In genomic region chr1:205512059-205513045, GRCh38 we compare ENCODE assay signal across 10 cellular contexts. TPM values are rescaled to one million over a fixed set of nuclear protein-coding genes. Genes with fewer than 3 reads are reported as not detected.
DNase-seq lines count a peak whose midpoint lies in the region; ATAC-seq and TF ChIP-seq lines count a peak whose summit lies in the region.
"Had no signal": no experiment of that assay in that cellular context is flagged by ENCODE, and none has a peak within 500 bp of the region (broad histone marks: within the 10 kb centered on the region; RNA-seq: fewer than 3 reads in every experiment).

No MANE protein-coding gene starts in this region.

- in situ Hi-C loops in SK-MEL-5 (cut with HindIII; ENCODE audit: low pct_unique_long_range_greater_than_20kb, low sequenced_read_pairs), result no loop called here

- H3K27me3 ChIP-seq in heart right ventricle (no peaks in the 10 kb centered on the region), breast epithelium (no peaks in the 10 kb centered on the region)

- H3K27ac Mint-ChIP-seq in natural killer cell, result peak overlapping the region in 1 of 2 donors; percentile 30
- H3K27ac Mint-ChIP-seq: progenitor cell of endocrine pancreas had no signal

- intact Hi-C loops in heart right ventricle (cut with DNase I) (no loop called here), breast epithelium (cut with DNase I; ENCODE audit: low total_unique reads) (no loop called here), natural killer cell (cut with micrococcal nuclease) (no loop called here)

- H3K4me3 ChIP-seq in heart right ventricle (no peak overlapping the region), breast epithelium (no peak overlapping the region)

- no peaks in the 10 kb centered on the region for H3K27me3 Mint-ChIP-seq in natural killer cell (ENCODE audit: low read depth in 2 of 2)
- H3K27me3 Mint-ChIP-seq: progenitor cell of endocrine pancreas had no signal

- ATAC-seq in heart right ventricle (peak; percentile 41 to 69 (median 57)), omental fat pad (ENCODE audit: low FRiP score) (peak; percentile 57), natural killer cell (no peak)

- H3K36me3 Mint-ChIP-seq in natural killer cell, result no peaks in the 10 kb centered on the region

- TF ChIP-seq POLR2A in breast epithelium (IDR thresholded peaks at IDR 0.05), result no peak

- H3K27ac ChIP-seq in heart right ventricle, result peak overlapping the region; percentile 5 to 94 (median 87)
- peak overlapping the region in 1 of 2 donors; percentile 56 for H3K27ac ChIP-seq in breast epithelium
- H3K27ac ChIP-seq: VCaP had no signal

- H3K4me1 Mint-ChIP-seq in natural killer cell, result no peaks in the 10 kb centered on the region

- H3K4me3 Mint-ChIP-seq in natural killer cell, result no peak overlapping the region

- no peak for TF ChIP-seq CTCF in heart right ventricle (IDR thresholded peaks at IDR 0.05)
- no peak for TF ChIP-seq CTCF in omental fat pad (IDR thresholded peaks at IDR 0.05)
- no peak for TF ChIP-seq CTCF in breast epithelium (IDR thresholded peaks at IDR 0.05)
- TF ChIP-seq CTCF in natural killer cell (IDR thresholded peaks at IDR 0.05), result no peak

- no peaks in the 10 kb centered on the region for H3K36me3 ChIP-seq in heart right ventricle
- no peaks in the 10 kb centered on the region for H3K36me3 ChIP-seq in breast epithelium

- no peaks in the 10 kb centered on the region for H3K9me3 Mint-ChIP-seq in natural killer cell

- WGBS in heart right ventricle, 2 donors, result 27 to 30% methylated on average over 13 of the region's 13 CpGs

- no peaks in the 10 kb centered on the region for H3K9me3 ChIP-seq in heart right ventricle
- no peaks in the 10 kb centered on the region for H3K9me3 ChIP-seq in breast epithelium

- H3K4me1 ChIP-seq in heart right ventricle (peaks cover 47 to 80% (median 72%) of the 10 kb centered on the region in 9 donors), breast epithelium (peaks cover 5 to 9% of the 10 kb centered on the region in 2 donors)

- DNase-seq in COLO668 (lab: John Stamatoyannopoulos, UW; ENCODE audit: unreplicated experiment), result peak; percentile 39
- DNase-seq in SK-MEL-5 (ENCODE audit: low read depth, low spot score), result peak; percentile 43
- peak; percentile 55 to 65 for DNase-seq in heart right ventricle
- no peak for DNase-seq in omental fat pad (ENCODE audit: low spot score)
- DNase-seq in DMS153 (lab: John Stamatoyannopoulos, UW), result no peak
- DNase-seq in breast epithelium (ENCODE audit: low spot score in 2 of 2), result no peak
- DNase-seq in natural killer cell, result no peak
- DNase-seq in SIG-M5 (lab: John Stamatoyannopoulos, UW), result no peak

RNA-seq across cellular contexts. Expression of gene CDK18, which starts 7.9 kb away (rescaled TPM):
- total RNA-seq in SK-MEL-5 (2014; rRNA removed; shearing (Covaris generic)), result 2.4 and 2.7 TPM in 2 replicates
- 19.0 and 21.3 TPM in 2 replicates for polyA plus RNA-seq in SK-MEL-5 (2015; cell fraction: cytosol; rRNA removed)
- 51.6 and 61.0 TPM in 2 replicates for polyA plus RNA-seq in SK-MEL-5 (2015; cell fraction: nucleus; rRNA removed)
- total RNA-seq in heart right ventricle (100 to 1,000 TPM; 122 to 199 (median 164) TPM), omental fat pad (1 to 10 TPM; 2.8 to 9.0 (median 5.3) TPM), breast epithelium (10 to 100 TPM in 1 of 3 donors, 1 to 10 TPM in 2; 1.4 to 12.3 (median 9.2) TPM), natural killer cell (1 to 10 TPM; 1.9 to 5.3 (median 4.0) TPM)
- 100 to 1,000 TPM in 1 of 2 donors, 10 to 100 TPM in 1; 41.4 to 156 TPM for polyA plus RNA-seq in heart right ventricle

RNA-seq across cellular contexts. Expression of gene BLACAT1, which starts 56.5 kb away (rescaled TPM):
- total RNA-seq in SK-MEL-5 (2014; rRNA removed; shearing (Covaris generic)), result 0.87 and 1.1 TPM in 2 replicates
- 2.1 and 2.3 TPM in 2 replicates for polyA plus RNA-seq in SK-MEL-5 (2015; cell fraction: cytosol; rRNA removed)
- 15.2 and 17.1 TPM in 2 replicates for polyA plus RNA-seq in SK-MEL-5 (2015; cell fraction: nucleus; rRNA removed)
- total RNA-seq in heart right ventricle (under 1 TPM in 1 of 10 donors, not detected in 9; 0.15 TPM), omental fat pad (under 1 TPM in 2 of 4 donors, not detected in 2; 0.36 to 0.65 TPM), breast epithelium (1 to 10 TPM in 1 of 3 donors, under 1 TPM in 1, not detected in 1; 0.66 to 1.5 TPM), natural killer cell (under 1 TPM in 2 of 3 donors, not detected in 1; 0.09 to 0.13 TPM)
- not detected for polyA plus RNA-seq in heart right ventricle

Comparison
In these comparisons a context has a peak if more than half of its experiments do, and no peak if none do; other contexts are left out.
1. DNase-seq: peak in COLO668 (single experiment), SK-MEL-5 (single experiment) and heart right ventricle (2 of 2); none in omental fat pad (single experiment), DMS153 (single experiment), breast epithelium (0 of 2), natural killer cell (single experiment) and SIG-M5 (single experiment).
2. ATAC-seq: peak in heart right ventricle (8 of 8) and omental fat pad (single experiment); none in natural killer cell (0 of 3).
3. RNA of gene CDK18, which starts 7.9 kb away (total RNA-seq): 122 to 199 TPM in heart right ventricle; 1.4 to 12.3 TPM in breast epithelium, 2.8 to 9.0 TPM in omental fat pad, 1.9 to 5.3 TPM in natural killer cell and 2.4 to 2.7 TPM in SK-MEL-5; every median in the first group is over 4 times any median in the second.